Comparison of ENCODE assay signal across 8 cellular contexts in the genomic region with DNA sequence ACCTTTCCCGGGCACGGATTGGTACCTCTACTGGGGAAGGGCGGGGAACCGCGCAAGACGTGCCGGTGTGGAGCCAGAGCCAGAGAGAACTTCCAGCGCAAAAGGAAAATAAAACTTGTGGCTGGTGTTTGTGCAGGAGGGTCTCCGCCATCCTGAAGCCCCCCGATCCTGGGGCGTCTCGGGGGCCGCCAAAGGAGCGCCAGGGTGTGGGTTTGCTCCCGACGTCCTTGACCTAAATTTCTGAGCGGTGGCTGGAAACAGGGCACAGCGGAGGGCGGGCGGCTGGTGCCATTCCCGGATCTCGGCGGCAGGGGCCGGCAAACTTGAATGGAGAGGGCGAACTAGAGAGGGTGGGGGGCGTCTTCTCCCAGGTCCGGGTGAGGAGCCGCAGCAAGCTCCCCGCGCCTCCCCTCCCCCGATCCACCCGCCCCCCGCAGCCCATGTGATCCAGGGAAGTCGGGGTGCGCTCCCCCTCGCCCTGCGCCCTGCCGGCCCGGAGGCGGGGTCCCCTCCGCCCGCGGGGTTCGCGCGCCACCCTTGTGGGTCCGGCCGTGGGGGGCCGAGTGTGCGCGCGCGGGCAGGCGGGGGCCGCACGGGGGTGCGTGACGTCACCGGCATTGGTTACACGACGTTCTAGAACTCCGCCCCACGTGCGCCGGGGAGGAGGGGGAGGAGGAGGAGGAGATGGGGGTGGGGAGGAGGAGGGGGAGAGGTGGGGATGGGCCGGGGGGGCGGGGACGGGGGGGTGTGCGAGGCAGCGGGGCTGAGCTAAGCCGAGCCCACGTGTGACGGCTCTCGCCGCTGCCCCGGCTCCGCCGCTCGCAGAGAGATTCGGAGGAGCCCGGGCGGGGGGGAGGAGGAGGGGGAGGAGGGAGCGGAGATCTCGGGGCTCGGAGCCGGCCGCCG. TPM values are rescaled to one million over a fixed set of nuclear protein-coding genes. Genes with fewer than 3 reads are reported as not detected.
DNase-seq lines count a peak whose midpoint lies in the region; ATAC-seq and TF ChIP-seq lines count a peak whose summit lies in the region.

A gene (plus strand): TSS at position 748 of the 906 bp plus-strand sequence. CDS start 220 bp downstream, outside the sequence.

- H3K27ac ChIP-seq in angular gyrus (ENCODE audit: low read depth, low read length) (peak within 1 kb of the TSS; percentile 84), left ventricle myocardium inferior (replicated peaks) (peak within 1 kb of the TSS; percentile 97), prostate gland (peak within 1 kb of the TSS; percentile 97 to 99)

- H3K4me3 ChIP-seq in GM06990 (replicated peaks; ENCODE audit: low read depth, low read length) (peak within 1 kb of the TSS; percentile 76), left ventricle myocardium inferior (peak within 1 kb of the TSS; percentile 98), prostate gland (peak within 1 kb of the TSS; percentile 82 to 88)

- WGBS in prostate gland, result under 1% methylated on average over 52 of the region's 88 CpGs

- TF ChIP-seq POLR2A in prostate gland (IDR thresholded peaks at IDR 0.05), result peak; percentile 63

- intact Hi-C loops in T-helper 2 cell treated with Interferon-gamma antibody and Interleukin-4, amounts not matched to agents 100 ng/mL and 5 ng/mL, for 36 hours (cut with micrococcal nuclease), result loop anchor here (5.0 kb wide), 5 partner anchors 169 to 731 kb away; a partner anchor contains a TSS
- intact Hi-C loops in left ventricle myocardium inferior (cut with micrococcal nuclease) (no loop called here), prostate gland (cut with DNase I) (loop anchor here (2.0 to 10.0 kb wide), 3 partner anchors 151 to 407 kb away; no protein-coding TSS in a partner anchor)

- no peaks in the 10 kb centered on the region for H3K27me3 ChIP-seq in GM06990 (replicated peaks; ENCODE audit: control insufficient read depth, insufficient read depth, low read length)
- no peaks in the 10 kb centered on the region for H3K27me3 ChIP-seq in left ventricle myocardium inferior (ENCODE audit: low read depth)
- no peaks in the 10 kb centered on the region for H3K27me3 ChIP-seq in prostate gland (replicated peaks; ENCODE audit: insufficient read depth)

- DNase-seq in GM06990 (ENCODE audit: extremely low read depth, insufficient read length) (peak; percentile 85), NCI-H1092 treated with DMSO at 0.1 percent for 48 hours (lab: John Stamatoyannopoulos, UW) (peak; percentile 73), left ventricle myocardium inferior (peak; percentile 95), prostate gland (ENCODE audit: low spot score) (peak; percentile 96), ureter (ENCODE audit: low spot score) (peak; percentile 95)

- H3K9me3 ChIP-seq in left ventricle myocardium inferior (replicated peaks), result peaks cover 5% of the 10 kb centered on the region
- no peaks in the 10 kb centered on the region for H3K9me3 ChIP-seq in prostate gland

- H3K4me1 ChIP-seq in left ventricle myocardium inferior, result peaks cover 44% of the 10 kb centered on the region
- no peaks in the 10 kb centered on the region for H3K4me1 ChIP-seq in prostate gland (replicated peaks)

- TF ChIP-seq CTCF in GM06990 (IDR thresholded peaks at IDR 0.05; ENCODE audit: insufficient read depth, low read length, poor library complexity, severe bottlenecking), result no peak
- TF ChIP-seq CTCF in left ventricle myocardium inferior (IDR thresholded peaks at IDR 0.05; ENCODE audit: borderline replicate concordance), result no peak
- no peak for TF ChIP-seq CTCF in prostate gland (IDR thresholded peaks at IDR 0.05)

- no peaks in the 10 kb centered on the region; the same call in 1 of the 2 replicates for H3K36me3 ChIP-seq in GM06990 (ENCODE audit: control insufficient read depth, insufficient read depth, low read length)
- peaks cover 12% of the 10 kb centered on the region for H3K36me3 ChIP-seq in left ventricle myocardium inferior
- H3K36me3 ChIP-seq in prostate gland, result no peaks in the 10 kb centered on the region

- peak; percentile 76 for ATAC-seq in HG02588 (IDR thresholded peaks at IDR 0.05; ENCODE audit: unreplicated experiment)

RNA-seq across cellular contexts. Expression of the gene that starts here (rescaled TPM):
- total RNA-seq in T-helper 2 cell treated with Interferon-gamma antibody and Interleukin-4, amounts not matched to agents 100 ng/mL and 5 ng/mL, for 36 hours, result 140 and 145 TPM in 2 replicates
- total RNA-seq in left ventricle myocardium inferior, result 118 TPM
- total RNA-seq in prostate gland, result 10 to 100 TPM; 53.1 to 74.0 TPM
- total RNA-seq in ureter, result 230 TPM

Comparison
In these comparisons a context has a peak if more than half of its experiments do, and no peak if none do; other contexts are left out.
1. Peak in every context shown above with its lines: DNase-seq, ATAC-seq, H3K4me3 ChIP-seq and H3K27ac ChIP-seq.